ENCODE assay signal across 29 cellular contexts in the genomic region with DNA sequence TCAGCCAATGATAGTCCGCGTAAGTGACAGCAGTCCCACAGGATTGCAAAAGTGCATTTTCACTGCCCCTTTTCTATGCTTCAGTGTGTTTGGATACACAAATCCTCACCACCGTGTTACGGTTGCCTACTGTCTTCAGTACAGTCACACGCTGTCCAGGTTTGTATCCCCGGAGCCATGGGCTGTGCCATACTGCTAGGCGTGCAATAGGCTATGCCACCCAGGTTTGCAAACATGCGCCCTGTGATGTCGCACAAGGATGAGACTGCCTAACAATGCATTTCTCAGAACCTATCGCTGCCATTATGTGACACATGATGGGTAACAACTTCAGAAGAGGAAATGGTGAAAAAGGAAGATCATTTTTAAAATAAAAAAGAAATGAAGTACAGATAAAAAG.
"Had no signal": no experiment of that assay in that cellular context is flagged by ENCODE, and none has a peak within 500 bp of the region (broad histone marks: within the 10 kb centered on the region; RNA-seq: fewer than 3 reads in every experiment).

No MANE protein-coding gene starts in this region.

- ATAC-seq: left lung; lower lobe of right lung; natural killer cell; sciatic nerve; stimulated activated naive CD8-positive, alpha-beta T cell treated with anti-CD3 and anti-CD28 coated beads, Interleukin-15, Interleukin-2, amounts not matched to agents 100 U/mL and 50 U/mL, for 24 hours had no signal

- H3K9me3 ChIP-seq: ascending aorta, colonic mucosa, left lung, lower lobe of right lung, thoracic aorta, uterus had no signal

- H3K4me1 Mint-ChIP-seq: activated naive CD8-positive, alpha-beta T cell treated with anti-CD3 and anti-CD28 coated beads, Interleukin-2, amount 10 ng/mL, durations not matched to agents 7 days and 5 days had no signal

- H3K27ac Mint-ChIP-seq: activated naive CD4-positive, alpha-beta T cell treated with anti-CD3 and anti-CD28 coated beads, Interleukin-2, amount 10 ng/mL, durations not matched to agents 7 days and 5 days; activated naive CD8-positive, alpha-beta T cell treated with anti-CD3 and anti-CD28 coated beads, Interleukin-2, amount 10 ng/mL, durations not matched to agents 7 days and 5 days; activated T-helper 1 cell treated with anti-CD3 and anti-CD28 coated beads, Interleukin-12 subunit alpha, Interleukin-12 subunit beta, Interleukin-2, Interleukin-4 antibody, amounts not matched to agents 30 ng/mL and 10 ng/mL and 1 ng/mL, durations not matched to agents 14 hours and 24 hours and 36 hours; natural killer cell had no signal

- H3K9me3 Mint-ChIP-seq: activated naive CD4-positive, alpha-beta T cell treated with anti-CD3 and anti-CD28 coated beads, Interleukin-2, amount 10 ng/mL, durations not matched to agents 7 days and 5 days; activated naive CD8-positive, alpha-beta T cell treated with anti-CD3 and anti-CD28 coated beads, Interleukin-2, amount 10 ng/mL, durations not matched to agents 7 days and 5 days; activated T-helper 1 cell treated with anti-CD3 and anti-CD28 coated beads, Interleukin-12 subunit alpha, Interleukin-12 subunit beta, Interleukin-2, Interleukin-4 antibody, amounts not matched to agents 30 ng/mL and 10 ng/mL and 1 ng/mL, durations not matched to agents 14 hours and 24 hours and 36 hours; brain; natural killer cell had no signal

- H3K4me3 Mint-ChIP-seq: activated naive CD4-positive, alpha-beta T cell treated with anti-CD3 and anti-CD28 coated beads, Interleukin-2, amount 10 ng/mL, durations not matched to agents 7 days and 5 days; activated naive CD8-positive, alpha-beta T cell treated with anti-CD3 and anti-CD28 coated beads, Interleukin-2, amount 10 ng/mL, durations not matched to agents 7 days and 5 days; activated T-helper 1 cell treated with anti-CD3 and anti-CD28 coated beads, Interleukin-12 subunit alpha, Interleukin-12 subunit beta, Interleukin-2, Interleukin-4 antibody, amounts not matched to agents 30 ng/mL and 10 ng/mL and 1 ng/mL, durations not matched to agents 14 hours and 24 hours and 36 hours; brain; natural killer cell had no signal

- H3K27me3 Mint-ChIP-seq: activated naive CD4-positive, alpha-beta T cell treated with anti-CD3 and anti-CD28 coated beads, Interleukin-2, amount 10 ng/mL, durations not matched to agents 7 days and 5 days; activated naive CD8-positive, alpha-beta T cell treated with anti-CD3 and anti-CD28 coated beads, Interleukin-2, amount 10 ng/mL, durations not matched to agents 7 days and 5 days; brain; progenitor cell of endocrine pancreas had no signal

- H3K27me3 ChIP-seq: ascending aorta, cardiac muscle cell, colonic mucosa, left lung, uterus had no signal

- FAIRE-seq: endometrium, frontal cortex had no signal

- H3K36me3 Mint-ChIP-seq: natural killer cell had no signal

- H3K27ac ChIP-seq: ascending aorta, cardiac muscle cell, colonic mucosa, epithelial cell of prostate, left lung, lower lobe of right lung, skin epidermis, thoracic aorta, uterus had no signal

- H3K4me3 ChIP-seq: ascending aorta, cardiac muscle cell, colonic mucosa, left lung, lower lobe of right lung, skin epidermis, thoracic aorta, uterus had no signal

- H3K36me3 ChIP-seq: colonic mucosa, uterus had no signal

- H3K4me1 ChIP-seq: ascending aorta, colonic mucosa, uterus had no signal

- DNase-seq: activated CD4-positive, alpha-beta T cell treated with anti-CD3 and anti-CD28 coated beads for 4 hours; activated CD4-positive, alpha-beta T cell treated with anti-CD3 and anti-CD28 coated beads, Interleukin-2, amount 50 U/mL, for 4 hours; activated gamma-delta T cell; activated naive CD4-positive, alpha-beta T cell treated with anti-CD3 and anti-CD28 coated beads, Interleukin-2, amount 10 ng/mL, durations not matched to agents 7 days and 5 days; activated naive CD8-positive, alpha-beta T cell treated with anti-CD3 and anti-CD28 coated beads, Interleukin-2, amount 10 ng/mL, durations not matched to agents 7 days and 5 days; activated T-cell treated with anti-CD3 and anti-CD28 coated beads for 4 hours; cerebellar nuclear complex; colonic mucosa; effector CD8-positive, alpha-beta T cell; left lung; lower lobe of right lung; mesendoderm; natural killer cell; stimulated activated CD4-positive, alpha-beta T cell treated with anti-CD3 and anti-CD28 coated beads, Interleukin-12 subunit alpha, Interleukin-12 subunit beta, amount 100 ng/mL, for 4 hours; stimulated activated CD4-positive, alpha-beta T cell treated with anti-CD3 and anti-CD28 coated beads, Interleukin-4, amount 100 ng/mL, for 1 hour; stimulated activated naive CD8-positive, alpha-beta T cell treated with anti-CD3 and anti-CD28 coated beads, Interleukin-15, Interleukin-2, amounts not matched to agents 100 U/mL and 50 U/mL, for 24 hours; trophoblast cell; uterus had no signal
